In the genomic region with DNA sequence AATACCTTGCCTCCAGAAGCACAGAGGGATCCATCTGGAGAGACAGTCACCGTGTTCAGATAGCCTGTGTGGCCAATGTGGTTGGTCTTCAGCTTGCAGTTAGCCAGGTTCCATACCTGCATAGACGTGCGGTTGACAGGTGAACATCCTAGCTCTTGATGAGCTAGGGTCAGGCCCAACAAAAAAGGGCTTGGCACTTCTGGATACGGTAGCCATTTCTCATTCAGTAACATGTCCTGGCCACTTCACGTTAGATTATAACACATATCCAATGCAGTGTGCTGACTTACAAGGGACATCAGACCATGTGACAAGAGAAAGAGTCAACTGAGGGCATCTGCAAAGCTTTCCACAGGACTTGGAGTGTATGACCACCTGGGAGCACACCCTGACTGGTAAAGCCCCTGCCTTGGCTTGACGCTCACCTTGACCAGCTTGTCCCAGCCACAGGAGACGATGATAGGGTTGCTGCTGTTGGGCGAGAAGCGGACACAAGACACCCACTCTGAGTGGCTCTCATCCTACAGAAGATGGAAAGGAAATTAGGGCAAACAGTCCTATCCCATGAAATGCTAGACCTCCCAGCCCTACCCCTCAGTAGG, we compare ENCODE assay signal across 1 cellular context.
TF ChIP-seq lines count a peak whose summit lies in the region.

No MANE protein-coding gene starts in this region.

TF ChIP-seq in HCT116, 20 proteins besides CTCF, POLR2A, EP300 and RAD21:
- TF ChIP-seq SRF (IDR thresholded peaks at IDR 0.05; ENCODE audit: low read depth), result no peak
- no peak for TF ChIP-seq SIN3A (IDR thresholded peaks at IDR 0.05; ENCODE audit: low read depth)
- no peak for TF ChIP-seq EGR1 (IDR thresholded peaks at IDR 0.05; ENCODE audit: low read depth)
- TF ChIP-seq, protein P1, sequence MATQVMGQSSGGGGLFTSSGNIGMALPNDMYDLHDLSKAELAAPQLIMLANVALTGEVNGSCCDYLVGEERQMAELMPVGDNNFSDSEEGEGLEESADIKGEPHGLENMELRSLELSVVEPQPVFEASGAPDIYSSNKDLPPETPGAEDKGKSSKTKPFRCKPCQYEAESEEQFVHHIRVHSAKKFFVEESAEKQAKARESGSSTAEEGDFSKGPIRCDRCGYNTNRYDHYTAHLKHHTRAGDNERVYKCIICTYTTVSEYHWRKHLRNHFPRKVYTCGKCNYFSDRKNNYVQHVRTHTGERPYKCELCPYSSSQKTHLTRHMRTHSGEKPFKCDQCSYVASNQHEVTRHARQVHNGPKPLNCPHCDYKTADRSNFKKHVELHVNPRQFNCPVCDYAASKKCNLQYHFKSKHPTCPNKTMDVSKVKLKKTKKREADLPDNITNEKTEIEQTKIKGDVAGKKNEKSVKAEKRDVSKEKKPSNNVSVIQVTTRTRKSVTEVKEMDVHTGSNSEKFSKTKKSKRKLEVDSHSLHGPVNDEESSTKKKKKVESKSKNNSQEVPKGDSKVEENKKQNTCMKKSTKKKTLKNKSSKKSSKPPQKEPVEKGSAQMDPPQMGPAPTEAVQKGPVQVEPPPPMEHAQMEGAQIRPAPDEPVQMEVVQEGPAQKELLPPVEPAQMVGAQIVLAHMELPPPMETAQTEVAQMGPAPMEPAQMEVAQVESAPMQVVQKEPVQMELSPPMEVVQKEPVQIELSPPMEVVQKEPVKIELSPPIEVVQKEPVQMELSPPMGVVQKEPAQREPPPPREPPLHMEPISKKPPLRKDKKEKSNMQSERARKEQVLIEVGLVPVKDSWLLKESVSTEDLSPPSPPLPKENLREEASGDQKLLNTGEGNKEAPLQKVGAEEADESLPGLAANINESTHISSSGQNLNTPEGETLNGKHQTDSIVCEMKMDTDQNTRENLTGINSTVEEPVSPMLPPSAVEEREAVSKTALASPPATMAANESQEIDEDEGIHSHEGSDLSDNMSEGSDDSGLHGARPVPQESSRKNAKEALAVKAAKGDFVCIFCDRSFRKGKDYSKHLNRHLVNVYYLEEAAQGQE (IDR thresholded peaks at IDR 0.05; ENCODE audit: low read depth), result no peak
- no peak for TF ChIP-seq YY1 (IDR thresholded peaks at IDR 0.05; ENCODE audit: extremely low read depth, insufficient replicate concordance, low read depth, low read length)
- no peak for TF ChIP-seq ZNF274 (IDR thresholded peaks at IDR 0.05; ENCODE audit: low read depth, low read length)
- TF ChIP-seq, protein P2, sequence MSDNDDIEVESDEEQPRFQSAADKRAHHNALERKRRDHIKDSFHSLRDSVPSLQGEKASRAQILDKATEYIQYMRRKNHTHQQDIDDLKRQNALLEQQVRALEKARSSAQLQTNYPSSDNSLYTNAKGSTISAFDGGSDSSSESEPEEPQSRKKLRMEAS (IDR thresholded peaks at IDR 0.05), result no peak
- TF ChIP-seq, protein P3, sequence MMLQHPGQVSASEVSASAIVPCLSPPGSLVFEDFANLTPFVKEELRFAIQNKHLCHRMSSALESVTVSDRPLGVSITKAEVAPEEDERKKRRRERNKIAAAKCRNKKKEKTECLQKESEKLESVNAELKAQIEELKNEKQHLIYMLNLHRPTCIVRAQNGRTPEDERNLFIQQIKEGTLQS (IDR thresholded peaks at IDR 0.05), result no peak
- TF ChIP-seq TCF7L2 (IDR thresholded peaks at IDR 0.05; ENCODE audit: borderline replicate concordance, extremely low read depth, insufficient read depth, insufficient read length), result no peak
